In the genomic region with DNA sequence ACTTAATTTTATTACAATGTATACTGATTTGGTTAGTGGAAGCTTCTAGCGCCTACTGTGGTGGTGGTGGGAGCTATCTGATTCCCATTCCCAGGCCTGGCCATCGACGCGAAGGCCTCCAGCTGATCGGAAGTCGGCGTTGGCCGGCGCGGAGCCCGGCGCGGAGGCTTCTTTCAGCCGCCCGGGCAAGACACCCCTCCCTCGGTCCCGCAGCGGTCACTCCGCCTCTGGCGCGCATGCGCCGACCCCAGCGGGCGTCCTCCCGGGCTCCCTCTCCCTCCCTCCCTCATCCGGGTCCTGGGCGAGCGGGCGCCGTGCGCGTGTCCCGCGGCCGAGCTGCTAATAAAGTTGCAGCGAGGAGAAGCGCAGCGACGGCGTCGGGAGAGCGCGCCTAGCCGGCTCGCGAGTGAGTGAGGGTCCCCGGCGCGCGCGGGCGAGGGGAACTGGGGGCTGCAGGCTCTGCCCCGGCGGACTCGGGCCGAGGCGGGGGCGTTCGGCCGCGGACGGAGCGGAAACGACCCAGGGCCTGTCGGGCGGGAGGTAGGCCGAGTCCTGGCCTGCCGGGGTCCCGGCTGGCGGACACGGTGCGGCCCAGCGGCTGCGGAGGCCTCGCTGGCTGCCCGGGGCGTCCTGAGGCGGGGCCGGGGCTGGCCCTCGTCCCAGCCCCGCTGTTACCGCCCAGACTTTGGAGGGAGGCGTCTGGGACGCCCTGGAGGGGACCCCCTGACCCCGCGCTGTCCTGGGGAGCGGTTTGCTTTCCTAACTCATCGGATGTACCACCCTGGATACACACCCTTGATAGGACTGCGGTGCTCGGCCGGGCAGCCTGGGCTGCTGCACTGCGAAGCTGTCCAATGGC, we compare ENCODE assay signal across 1 cellular context.
TF ChIP-seq lines count a peak whose summit lies in the region.

Gene SMAD5 (plus strand): TSS at position 289 of the 859 bp plus-strand sequence. CDS start 20,916 bp downstream, outside the sequence.

TF ChIP-seq in HepG2, 621 proteins besides CTCF, POLR2A, EP300 and RAD21 (continued from another document and continues in another):
- TF ChIP-seq ZNF580 (CRISPR knock-in tag; IDR thresholded peaks at IDR 0.05; ENCODE audit: borderline replicate concordance, low read depth) (peak; percentile 74; the same call in 1 of the 2 replicates), ZNF761 (CRISPR knock-in tag; conservative IDR thresholded peaks at IDR 0.05) (peak; percentile 93), AHDC1 (CRISPR knock-in tag; IDR thresholded peaks at IDR 0.05; ENCODE audit: borderline replicate concordance) (peak; percentile 67), E2F1 (CRISPR knock-in tag; IDR thresholded peaks at IDR 0.05) (peak; percentile 73; the same call in 1 of the 2 replicates), ZFP1 (CRISPR knock-in tag; IDR thresholded peaks at IDR 0.05) (no peak), PLRG1 (conservative IDR thresholded peaks at IDR 0.05) (no peak), TOE1 (CRISPR knock-in tag; IDR thresholded peaks at IDR 0.05) (peak; percentile 70; the same call in 1 of the 2 replicates), ZFP36 (IDR thresholded peaks at IDR 0.05; ENCODE audit: borderline replicate concordance, low read depth, low read length, partially characterized antibody) (no peak), SOX13 (IDR thresholded peaks at IDR 0.05) (no peak), SOX13 (CRISPR knock-in tag; conservative IDR thresholded peaks at IDR 0.05 in 1 of 2, IDR thresholded peaks at IDR 0.05 in 1 of 2) (peak in 1 of 2 experiments; percentile 37; a peak in 1 of 4 replicates), ZNF225 (CRISPR knock-in tag; IDR thresholded peaks at IDR 0.05) (peak; percentile 55; the same call in 1 of the 2 replicates), ZFP41 (CRISPR knock-in tag; IDR thresholded peaks at IDR 0.05; ENCODE audit: borderline replicate concordance) (0 out of 2 replicates have a peak, but pooled peaks have one; percentile 39), ZNF530 (CRISPR knock-in tag; IDR thresholded peaks at IDR 0.05; ENCODE audit: low read depth) (no peak; the same call in 1 of the 2 replicates), SATB2 (CRISPR knock-in tag; IDR thresholded peaks at IDR 0.05) (no peak), TBX2 (CRISPR knock-in tag; IDR thresholded peaks at IDR 0.05; ENCODE audit: borderline replicate concordance) (peak; percentile 89), TIGD3 (CRISPR knock-in tag; IDR thresholded peaks at IDR 0.05; ENCODE audit: borderline replicate concordance) (no peak; the same call in 1 of the 2 replicates), HDAC6 (IDR thresholded peaks at IDR 0.05; ENCODE audit: low read depth, low read length) (no peak), KAT8 (CRISPR knock-in tag; IDR thresholded peaks at IDR 0.05) (peak; percentile 88), MTA3 (CRISPR knock-in tag; IDR thresholded peaks at IDR 0.05) (no peak), RFX5 (IDR thresholded peaks at IDR 0.05; ENCODE audit: low read depth, low read length) (0 out of 2 replicates have a peak, but pooled peaks have one; percentile 3), ADNP (CRISPR knock-in tag; IDR thresholded peaks at IDR 0.05) (no peak), IKZF5 (CRISPR knock-in tag; IDR thresholded peaks at IDR 0.05) (peak; percentile 83), KLF12 (CRISPR knock-in tag; IDR thresholded peaks at IDR 0.05; ENCODE audit: borderline replicate concordance) (no peak), ZNF577 (CRISPR knock-in tag; IDR thresholded peaks at IDR 0.05; ENCODE audit: borderline replicate concordance, low read depth) (0 out of 2 replicates have a peak, but pooled peaks have one; percentile 90), THAP8 (CRISPR knock-in tag; IDR thresholded peaks at IDR 0.05; ENCODE audit: borderline replicate concordance) (no peak), KDM6A (CRISPR knock-in tag; IDR thresholded peaks at IDR 0.05; ENCODE audit: low read depth) (no peak), GZF1 (CRISPR knock-in tag; IDR thresholded peaks at IDR 0.05) (no peak), HNF1A (IDR thresholded peaks at IDR 0.05; ENCODE audit: low read depth) (no peak), HNF1A (CRISPR knock-in tag; IDR thresholded peaks at IDR 0.05; ENCODE audit: borderline replicate concordance) (peak; percentile 75), RXRA (CRISPR knock-in tag; IDR thresholded peaks at IDR 0.05) (peak; percentile 63; the same call in 1 of the 2 replicates), SIX4 (CRISPR knock-in tag; IDR thresholded peaks at IDR 0.05) (0 out of 2 replicates have a peak, but pooled peaks have one; percentile 11)
- TF ChIP-seq, protein P1, sequence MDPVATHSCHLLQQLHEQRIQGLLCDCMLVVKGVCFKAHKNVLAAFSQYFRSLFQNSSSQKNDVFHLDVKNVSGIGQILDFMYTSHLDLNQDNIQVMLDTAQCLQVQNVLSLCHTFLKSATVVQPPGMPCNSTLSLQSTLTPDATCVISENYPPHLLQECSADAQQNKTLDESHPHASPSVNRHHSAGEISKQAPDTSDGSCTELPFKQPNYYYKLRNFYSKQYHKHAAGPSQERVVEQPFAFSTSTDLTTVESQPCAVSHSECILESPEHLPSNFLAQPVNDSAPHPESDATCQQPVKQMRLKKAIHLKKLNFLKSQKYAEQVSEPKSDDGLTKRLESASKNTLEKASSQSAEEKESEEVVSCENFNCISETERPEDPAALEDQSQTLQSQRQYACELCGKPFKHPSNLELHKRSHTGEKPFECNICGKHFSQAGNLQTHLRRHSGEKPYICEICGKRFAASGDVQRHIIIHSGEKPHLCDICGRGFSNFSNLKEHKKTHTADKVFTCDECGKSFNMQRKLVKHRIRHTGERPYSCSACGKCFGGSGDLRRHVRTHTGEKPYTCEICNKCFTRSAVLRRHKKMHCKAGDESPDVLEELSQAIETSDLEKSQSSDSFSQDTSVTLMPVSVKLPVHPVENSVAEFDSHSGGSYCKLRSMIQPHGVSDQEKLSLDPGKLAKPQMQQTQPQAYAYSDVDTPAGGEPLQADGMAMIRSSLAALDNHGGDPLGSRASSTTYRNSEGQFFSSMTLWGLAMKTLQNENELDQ (CRISPR knock-in tag; IDR thresholded peaks at IDR 0.05; ENCODE audit: borderline replicate concordance), result no peak
- TF ChIP-seq, protein P2, sequence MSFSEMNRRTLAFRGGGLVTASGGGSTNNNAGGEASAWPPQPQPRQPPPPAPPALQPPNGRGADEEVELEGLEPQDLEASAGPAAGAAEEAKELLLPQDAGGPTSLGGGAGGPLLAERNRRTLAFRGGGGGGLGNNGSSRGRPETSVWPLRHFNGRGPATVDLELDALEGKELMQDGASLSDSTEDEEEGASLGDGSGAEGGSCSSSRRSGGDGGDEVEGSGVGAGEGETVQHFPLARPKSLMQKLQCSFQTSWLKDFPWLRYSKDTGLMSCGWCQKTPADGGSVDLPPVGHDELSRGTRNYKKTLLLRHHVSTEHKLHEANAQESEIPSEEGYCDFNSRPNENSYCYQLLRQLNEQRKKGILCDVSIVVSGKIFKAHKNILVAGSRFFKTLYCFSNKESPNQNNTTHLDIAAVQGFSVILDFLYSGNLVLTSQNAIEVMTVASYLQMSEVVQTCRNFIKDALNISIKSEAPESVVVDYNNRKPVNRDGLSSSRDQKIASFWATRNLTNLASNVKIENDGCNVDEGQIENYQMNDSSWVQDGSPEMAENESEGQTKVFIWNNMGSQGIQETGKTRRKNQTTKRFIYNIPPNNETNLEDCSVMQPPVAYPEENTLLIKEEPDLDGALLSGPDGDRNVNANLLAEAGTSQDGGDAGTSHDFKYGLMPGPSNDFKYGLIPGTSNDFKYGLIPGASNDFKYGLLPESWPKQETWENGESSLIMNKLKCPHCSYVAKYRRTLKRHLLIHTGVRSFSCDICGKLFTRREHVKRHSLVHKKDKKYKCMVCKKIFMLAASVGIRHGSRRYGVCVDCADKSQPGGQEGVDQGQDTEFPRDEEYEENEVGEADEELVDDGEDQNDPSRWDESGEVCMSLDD (CRISPR knock-in tag; IDR thresholded peaks at IDR 0.05; ENCODE audit: borderline replicate concordance), result no peak
